In genomic region chr2:62812921-62813825, GRCh38 we compare ENCODE assay signal across 1 cellular context.
TF ChIP-seq lines count a peak whose summit lies in the region.

No MANE protein-coding gene starts in this region.

TF ChIP-seq in GM12878, 131 proteins besides CTCF, POLR2A, EP300 and RAD21 (continued from another document):
- TF ChIP-seq POU2F2 (IDR thresholded peaks at IDR 0.05; ENCODE audit: borderline replicate concordance, low read depth, low read length) (no peak), E4F1 (IDR thresholded peaks at IDR 0.05; ENCODE audit: borderline replicate concordance, partially characterized antibody) (no peak), MEF2B (IDR thresholded peaks at IDR 0.05; ENCODE audit: partially characterized antibody, poor library complexity, severe bottlenecking) (no peak), YBX1 (IDR thresholded peaks at IDR 0.05) (no peak), CHD4 (IDR thresholded peaks at IDR 0.05) (no peak), SMC3 (IDR thresholded peaks at IDR 0.05; ENCODE audit: borderline replicate concordance, low read length) (no peak), ZBTB33 (IDR thresholded peaks at IDR 0.05) (no peak), POLR2AphosphoS2 (IDR thresholded peaks at IDR 0.05; ENCODE audit: low read depth, low read length) (no peak), RBBP5 (conservative IDR thresholded peaks at IDR 0.05) (no peak), PML (IDR thresholded peaks at IDR 0.05; ENCODE audit: low read length) (no peak), TCF3 (IDR thresholded peaks at IDR 0.05; ENCODE audit: borderline replicate concordance, insufficient read depth, low read depth, low read length) (no peak), CBX5 (IDR thresholded peaks at IDR 0.05; ENCODE audit: low read depth) (no peak), ETV6 (conservative IDR thresholded peaks at IDR 0.05 in 1 of 2, IDR thresholded peaks at IDR 0.05 in 1 of 2; ENCODE audit: borderline replicate concordance in 1 of 2, low read depth in 1 of 2) (no peak), SREBF2 (IDR thresholded peaks at IDR 0.05; ENCODE audit: low read length) (no peak)
